ENCODE assay signal across 14 cellular contexts in the genomic region with DNA sequence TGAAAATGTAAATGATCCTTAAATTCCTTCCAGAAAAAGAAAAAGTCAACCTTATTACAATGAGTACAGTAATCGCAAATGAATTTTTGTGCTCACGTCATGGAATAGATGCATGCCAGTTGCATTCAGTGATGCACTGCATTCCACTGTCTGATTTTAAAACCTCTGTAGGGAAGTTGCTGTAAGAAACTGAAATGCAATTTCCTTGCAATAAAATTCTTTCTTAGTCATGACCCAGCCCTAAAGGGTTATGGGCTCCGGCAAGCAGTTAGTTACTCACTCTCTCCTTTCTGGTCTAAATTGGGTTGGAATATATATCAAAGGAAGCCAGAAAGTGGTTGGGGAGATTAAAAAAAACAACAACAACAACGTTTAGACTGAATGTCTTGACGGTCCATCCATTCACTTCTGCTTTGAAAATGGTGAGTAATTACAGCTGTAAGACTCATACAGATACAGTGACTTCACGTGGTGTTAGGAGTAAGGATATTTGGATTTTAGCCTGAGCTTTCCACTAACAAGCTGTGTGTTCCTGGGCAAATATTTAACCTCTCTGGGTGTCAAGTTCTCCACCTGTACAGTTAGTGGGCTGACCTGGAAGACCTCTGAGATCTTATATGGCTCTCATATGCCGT. TPM values are rescaled to one million over a fixed set of nuclear protein-coding genes. Genes with fewer than 3 reads are reported as not detected.
A peak's percentile ranks its signal among the peaks of the same experiment; 100 is the strongest.
DNase-seq lines count a peak whose midpoint lies in the region; ATAC-seq, FAIRE-seq and TF ChIP-seq lines count a peak whose summit lies in the region.
"Had no signal": no experiment of that assay in that cellular context is flagged by ENCODE, and none has a peak within 500 bp of the region (broad histone marks: within the 10 kb centered on the region; RNA-seq: fewer than 3 reads in every experiment).

No MANE protein-coding gene starts in this region.

- no peak overlapping the region for H3K9ac ChIP-seq in fibroblast of lung (ENCODE audit: insufficient read depth, low read length)

- H3K4me1 ChIP-seq in SJSA1 (replicated peaks) (peaks cover 41% of the 10 kb centered on the region), fibroblast of lung (ENCODE audit: control insufficient read depth, extremely low read depth, insufficient read depth, low read length) (peaks cover 13% of the 10 kb centered on the region)

- DNase-seq in H54 (ENCODE audit: insufficient read length, low spot score): no peak
- peak; percentile 76 to 94 for DNase-seq in SJSA1 (ENCODE audit: low read depth in 1 of 2, low spot score in 2 of 2)
- peak; percentile 95 to 98 for DNase-seq in fibroblast of lung (ENCODE audit: low read depth in 2 of 2)
- DNase-seq in skeletal muscle cell (ENCODE audit: low read depth): peak; percentile 82
- DNase-seq in SIG-M5 (lab: John Stamatoyannopoulos, UW): no peak
- DNase-seq in ureter (ENCODE audit: low spot score): no peak
- DNase-seq: activated CD4-positive, alpha-beta T cell treated with anti-CD3 and anti-CD28 coated beads, Interleukin-2, amount 10 ng/mL, durations not matched to agents 24 days and 14 days; activated gamma-delta T cell treated with Interleukin-2 at 50 U/mL for 16 hours; NCI-H1092; NCI-H524 treated with DMSO at 0.1 percent for 48 hours had no signal

- H3K27me3 ChIP-seq in SJSA1 (replicated peaks): no peaks in the 10 kb centered on the region
- no peaks in the 10 kb centered on the region for H3K27me3 ChIP-seq in fibroblast of lung (ENCODE audit: control insufficient read depth, insufficient read depth, low read length)

- H3K27ac ChIP-seq in SJSA1 (peak overlapping the region; percentile 98), fibroblast of lung (ENCODE audit: insufficient read depth, low read length) (peak overlapping the region; percentile 78)
- H3K27ac ChIP-seq: SK-N-MC had no signal

- H3K36me3 ChIP-seq in SJSA1 (no peaks in the 10 kb centered on the region), fibroblast of lung (ENCODE audit: control insufficient read depth, insufficient read depth, low read length) (no peaks in the 10 kb centered on the region)

- peak; percentile 100 for FAIRE-seq in H54 (lab: Jason Lieb, UNC)
- FAIRE-seq: colon had no signal

- H3K4me2 ChIP-seq in fibroblast of lung (ENCODE audit: extremely low read depth, insufficient read depth, low read length): peak overlapping the region; percentile 34

- TF ChIP-seq CTCF in fibroblast of lung (conservative IDR thresholded peaks at IDR 0.05 in 1 of 2, IDR thresholded peaks at IDR 0.05 in 1 of 2; ENCODE audit: low read depth in 1 of 2, low read length in 2 of 2): no peak

- H2AFZ ChIP-seq in fibroblast of lung (ENCODE audit: low read length): no peak overlapping the region

- ATAC-seq in HG02571 (IDR thresholded peaks at IDR 0.05; ENCODE audit: unreplicated experiment): no peak
- no peak for ATAC-seq in GM19463 (IDR thresholded peaks at IDR 0.05; ENCODE audit: unreplicated experiment)

- H3K4me3 ChIP-seq in SJSA1 (peak overlapping the region; percentile 30), fibroblast of lung (replicated peaks in 1 of 4; ENCODE audit: control extremely low read depth in 1 of 4, insufficient read depth in 1 of 4, low read depth in 3 of 4, low read length in 4 of 4) (peak overlapping the region in 2 of 4 experiments; percentile 32 to 41), skeletal muscle cell (ENCODE audit: low read depth, low read length) (no peak overlapping the region)
- H3K4me3 ChIP-seq: SK-N-MC had no signal

- no peak for TF ChIP-seq POLR2A in H54 (IDR thresholded peaks at IDR 0.05; ENCODE audit: low read depth, low read length)

- H3K79me2 ChIP-seq in fibroblast of lung (ENCODE audit: control insufficient read depth, insufficient read depth, low read length): no peaks in the 10 kb centered on the region

- no peaks in the 10 kb centered on the region for H4K20me1 ChIP-seq in fibroblast of lung (ENCODE audit: control insufficient read depth, extremely low read depth, insufficient read depth, low read length)

- H3K9me3 ChIP-seq in SJSA1 (replicated peaks) (no peaks in the 10 kb centered on the region), fibroblast of lung (ENCODE audit: control insufficient read depth, insufficient read depth, low read depth, low read length) (no peaks in the 10 kb centered on the region)

RNA-seq across cellular contexts. Expression of gene RND3, which starts 8.6 kb away (rescaled TPM):
- total RNA-seq in SJSA1 (2014; rRNA removed; shearing (Covaris generic)): 170 and 178 TPM in 2 replicates
- total RNA-seq in fibroblast of lung (559 and 1,405 TPM in 2 replicates), ureter (63.5 TPM)
- 363 and 403 TPM in 2 replicates for polyA plus RNA-seq in fibroblast of lung
- 306 and 351 TPM in 2 replicates for polyA plus RNA-seq in fibroblast of lung (2012)
- polyA minus RNA-seq in fibroblast of lung (ENCODE audit: low replicate concordance): 170 and 247 TPM in 2 replicates
- total RNA-seq: activated CD4-positive, alpha-beta T cell treated with anti-CD3 and anti-CD28 coated beads, Interleukin-2, amount 10 ng/mL, durations not matched to agents 24 days and 14 days had no signal

Comparison
In these comparisons a context has a peak if more than half of its experiments do, and no peak if none do; other contexts are left out.
1. DNase-seq: peak in SJSA1 (2 of 2), fibroblast of lung (2 of 2) and skeletal muscle cell (single experiment); none in H54 (single experiment), SIG-M5 (single experiment) and ureter (single experiment).